10 cellular contexts compared by ENCODE assay signal in genomic region chr16:88651989-88652762, GRCh38. TPM values are rescaled to one million over a fixed set of nuclear protein-coding genes. Genes with fewer than 3 reads are reported as not detected.
DNase-seq lines count a peak whose midpoint lies in the region; ATAC-seq, FAIRE-seq and TF ChIP-seq lines count a peak whose summit lies in the region.
"Had no signal": no experiment of that assay in that cellular context is flagged by ENCODE, and none has a peak within 500 bp of the region (broad histone marks: within the 10 kb centered on the region; RNA-seq: fewer than 3 reads in every experiment).

No MANE protein-coding gene starts in this region.

- H3K14ac ChIP-seq in H1 (ENCODE audit: insufficient read length), result no peak overlapping the region

- 90% methylated on average over 30 of the region's 30 CpGs; no CpG with 5 or more reads in 1 of the 2 experiments for WGBS in H1 (ENCODE audit: extremely low coverage in 1 of 2, insufficient coverage in 1 of 2, insufficient read length in 1 of 2, insufficient replicate concordance in 2 of 2, low coverage in 1 of 2, low lambda C conversion rate in 2 of 2, missing lambda C conversion rate in 1 of 2), 2 experiments

- no peak overlapping the region for H3K23ac ChIP-seq in H1 (ENCODE audit: insufficient read length)

- H4K8ac ChIP-seq in H1 (ENCODE audit: extremely low read depth, insufficient read depth, low read length), result no peak overlapping the region

- no peak overlapping the region for H3K56ac ChIP-seq in H1 (replicated peaks; ENCODE audit: insufficient read length, low read depth, low read length)

- H2BK12ac ChIP-seq in H1 (ENCODE audit: low read depth, low read length), result no peak overlapping the region

- TF ChIP-seq EP300 in H1 (IDR thresholded peaks at IDR 0.05; ENCODE audit: borderline replicate concordance in 1 of 2, low read depth in 2 of 2, low read length in 2 of 2), result no peak

- no peak for TF ChIP-seq CTCF in GM12864 (IDR thresholded peaks at IDR 0.05; ENCODE audit: low read depth, low read length, missing control alignments)
- no peak for TF ChIP-seq CTCF in OCI-LY1 (IDR thresholded peaks at IDR 0.05; ENCODE audit: low read length)
- TF ChIP-seq CTCF in H1 (IDR thresholded peaks at IDR 0.05; ENCODE audit: control extremely low read depth in 1 of 3, insufficient read depth in 1 of 3, low read depth in 1 of 3, low read length in 3 of 3), result no peak
- TF ChIP-seq CTCF in coronary artery (IDR thresholded peaks at IDR 0.05), result no peak

- H3K9me2 ChIP-seq in OCI-LY1 (ENCODE audit: low read depth, low read length), result no peaks in the 10 kb centered on the region

- H2BK120ac ChIP-seq in H1 (replicated peaks; ENCODE audit: low read depth, low read length), result no peak overlapping the region

- H3K23me2 ChIP-seq in H1 (ENCODE audit: low read depth, low read length), result peaks cover 10% of the 10 kb centered on the region; the same call in 1 of the 2 replicates

- H3K4me3 ChIP-seq in GM12864 (ENCODE audit: low read depth, low read length) (peak overlapping the region; percentile 94), OCI-LY1 (ENCODE audit: low read depth, low read length, poor library complexity, severe bottlenecking) (peak overlapping the region; percentile 94), H1 (ENCODE audit: extremely low read depth in 1 of 4, insufficient read depth in 2 of 4, low read depth in 3 of 4, low read length in 4 of 4) (no peak overlapping the region), rectal smooth muscle tissue (ENCODE audit: low read length) (no peak overlapping the region), coronary artery (no peak overlapping the region)

- no peak for DNase-seq in GM12864 (ENCODE audit: low read depth)
- DNase-seq in H1 (ENCODE audit: low read depth in 1 of 2, low spot score in 2 of 2), result no peak
- DNase-seq in iPS-NIHi11 (ENCODE audit: low spot score), result no peak
- DNase-seq in coronary artery (ENCODE audit: low spot score), result no peak
- no peak for DNase-seq in frontal cortex (ENCODE audit: low spot score in 2 of 2)

- no peaks in the 10 kb centered on the region for H3K79me2 ChIP-seq in OCI-LY1 (ENCODE audit: insufficient read depth, low read length)
- H3K79me2 ChIP-seq in H1 (ENCODE audit: control insufficient read depth in 1 of 2, insufficient read depth in 2 of 2, low read length in 2 of 2), result no peaks in the 10 kb centered on the region; a peak in 1 of 4 replicates

- no peak overlapping the region for H2BK15ac ChIP-seq in H1 (ENCODE audit: low read length)

- H3K4me2 ChIP-seq in OCI-LY1 (ENCODE audit: low read length), result peak overlapping the region; percentile 96
- no peak overlapping the region; a peak in 1 of 4 replicates for H3K4me2 ChIP-seq in H1 (ENCODE audit: insufficient read depth in 1 of 2, low read depth in 2 of 2, low read length in 2 of 2)

- FAIRE-seq in H1 (lab: Jason Lieb, UNC), result no peak
- no peak for FAIRE-seq in frontal cortex (lab: Jason Lieb, UNC)

- peaks cover 6% of the 10 kb centered on the region for H3K79me1 ChIP-seq in H1 (ENCODE audit: low read depth, low read length)

- H2BK5ac ChIP-seq in H1 (ENCODE audit: low read depth, low read length), result no peak overlapping the region

- H3K4ac ChIP-seq in H1 (replicated peaks; ENCODE audit: insufficient read length, low read depth, low read length), result no peak overlapping the region

- H3K27ac ChIP-seq in OCI-LY1 (ENCODE audit: low read depth, low read length, poor library complexity, severe bottlenecking) (peak overlapping the region; percentile 95), H1 (ENCODE audit: low read depth, low read length) (no peak overlapping the region), rectal smooth muscle tissue (ENCODE audit: low read depth, low read length) (peak overlapping the region; percentile 20), coronary artery (peak overlapping the region in 1 of 2 donors; percentile 89)

- no peak overlapping the region for H4K91ac ChIP-seq in H1 (replicated peaks; ENCODE audit: insufficient read length, low read length)

- H3K18ac ChIP-seq in H1 (ENCODE audit: extremely low read depth, low read length), result no peak overlapping the region

- no peak overlapping the region for H2AK5ac ChIP-seq in H1 (ENCODE audit: low read depth, low read length)

- peak overlapping the region; percentile 96 for H3K9ac ChIP-seq in OCI-LY1 (ENCODE audit: low read length)
- no peak overlapping the region for H3K9ac ChIP-seq in H1 (replicated peaks in 1 of 4; ENCODE audit: extremely low read depth in 1 of 4, low read depth in 3 of 4, low read length in 3 of 4)
- H3K9ac ChIP-seq in rectal smooth muscle tissue (ENCODE audit: low read length), result no peak overlapping the region

- H3K27me3 ChIP-seq in OCI-LY1 (ENCODE audit: insufficient read depth, low read length) (no peaks in the 10 kb centered on the region), H1 (replicated peaks in 1 of 4; ENCODE audit: control insufficient read depth in 3 of 4, extremely low read depth in 1 of 4, insufficient read depth in 3 of 4, low read length in 3 of 4) (no peaks in the 10 kb centered on the region), rectal smooth muscle tissue (ENCODE audit: control insufficient read depth, insufficient read depth, low read length) (no peaks in the 10 kb centered on the region)

- TF ChIP-seq RAD21 in H1 (IDR thresholded peaks at IDR 0.05 in 1 of 2, conservative IDR thresholded peaks at IDR 0.05 in 1 of 2; ENCODE audit: low read depth in 2 of 2, low read length in 2 of 2), result no peak

- peaks cover 37% of the 10 kb centered on the region for H3K4me1 ChIP-seq in OCI-LY1 (ENCODE audit: insufficient read depth, low read length, severe bottlenecking)
- H3K4me1 ChIP-seq in H1 (replicated peaks in 1 of 4; ENCODE audit: control insufficient read depth in 3 of 4, insufficient read depth in 4 of 4, low read length in 3 of 4), result peaks cover 0 to 11% (median 7%) of the 10 kb centered on the region in 4 experiments; a peak in 5 of 7 replicates
- no peaks in the 10 kb centered on the region for H3K4me1 ChIP-seq in rectal smooth muscle tissue (ENCODE audit: control insufficient read depth, insufficient read depth, low read length)

- no peaks in the 10 kb centered on the region for H3F3A ChIP-seq in OCI-LY1 (ENCODE audit: insufficient read depth, low read length)

- no peak overlapping the region for H4K5ac ChIP-seq in H1 (ENCODE audit: insufficient read length, low read depth, low read length)

- no peak for TF ChIP-seq POLR2A in H1 (IDR thresholded peaks at IDR 0.05; ENCODE audit: control extremely low read depth in 1 of 2, low read depth in 2 of 2, low read length in 2 of 2)

- H2AFZ ChIP-seq in OCI-LY1 (ENCODE audit: low read length), result no peak overlapping the region
- H2AFZ ChIP-seq in H1 (ENCODE audit: low read length), result no peak overlapping the region

- no peak overlapping the region for H2BK20ac ChIP-seq in H1 (ENCODE audit: low read length)

- H3K36me3 ChIP-seq in OCI-LY1 (ENCODE audit: insufficient read depth, low read length) (peaks cover 69% of the 10 kb centered on the region), H1 (ENCODE audit: control insufficient read depth in 2 of 4, insufficient read depth in 4 of 4, low read length in 3 of 4) (peaks cover 3 to 24% (median 4%) of the 10 kb centered on the region in 4 experiments; a peak in 7 of 8 replicates), rectal smooth muscle tissue (ENCODE audit: control insufficient read depth, insufficient read depth, low read length) (no peaks in the 10 kb centered on the region)

- H3K9me3 ChIP-seq in OCI-LY1 (ENCODE audit: low read length), result no peaks in the 10 kb centered on the region
- H3K9me3 ChIP-seq in H1 (ENCODE audit: insufficient read depth in 2 of 2, low read depth in 1 of 2, low read length in 1 of 2), result no peaks in the 10 kb centered on the region

- no peaks in the 10 kb centered on the region for H4K20me1 ChIP-seq in OCI-LY1 (ENCODE audit: insufficient read depth, low read length)
- peaks cover 0 to 29% of the 10 kb centered on the region in 2 experiments for H4K20me1 ChIP-seq in H1 (replicated peaks in 1 of 2; ENCODE audit: control insufficient read depth in 1 of 2, insufficient read depth in 2 of 2, low read length in 2 of 2)

- no peak for ATAC-seq in HG03521 (IDR thresholded peaks at IDR 0.05; ENCODE audit: unreplicated experiment)

- CTCF ChIA-PET in H1 (lab: Charles Lee; ENCODE audit: partially characterized antibody), result interaction anchor here (1.2 to 1.6 kb wide), 2 partner anchors 20 to 83 kb away, joined by 3 read pairs; no protein-coding TSS in a partner anchor

- POLR2A ChIA-PET in H1 (lab: Charles Lee; ENCODE audit: partially characterized antibody), result interaction anchor here (1.7 to 3.7 kb wide), 2 partner anchors 10 to 11 kb away, joined by 5 to 19 read pairs; partner anchors contain the start of gene MVD

RNA-seq across cellular contexts. Expression of gene CYBA, which starts 1.3 kb away (rescaled TPM):
- 136 and 161 TPM in 2 replicates for total RNA-seq in H1 (2021; fragmentation: NEBNext Ultra II Directional; extraction: Animal tissue kit (Norgen Biotek cat#: 25700))
- polyA plus RNA-seq in H1 (2011; rRNA removed), result 254 and 340 TPM in 2 replicates
- 233 TPM for polyA plus RNA-seq in H1 (2011; cell fraction: cytosol; rRNA removed)
- 322 TPM for polyA plus RNA-seq in H1 (2011; cell fraction: nucleus; rRNA removed)
- 69.1 to 193 TPM (median 184 TPM) in 4 replicates for polyA plus RNA-seq in H1 (2012, experiment 1 of 2)
- 245 TPM for polyA plus RNA-seq in H1 (2012, experiment 2 of 2)
- polyA plus RNA-seq in H1 (2013, experiment 1 of 2), result 267 TPM
- polyA plus RNA-seq in H1 (2013, experiment 2 of 2), result 285 TPM
- 41.6 and 53.9 TPM in 2 replicates for polyA minus RNA-seq in H1 (2011; rRNA and poly(A)+ RNA removed)
- 80.0 TPM for polyA minus RNA-seq in H1 (2011; cell fraction: cytosol; rRNA and poly(A)+ RNA removed)
- 68.6 TPM for polyA minus RNA-seq in H1 (2011; cell fraction: nucleus; rRNA and poly(A)+ RNA removed)
- 24.9 TPM for total RNA-seq in frontal cortex

RNA-seq across cellular contexts. Expression of gene MVD, which starts 10.7 kb away (rescaled TPM):
- 77.3 and 80.6 TPM in 2 replicates for total RNA-seq in H1 (2021; fragmentation: NEBNext Ultra II Directional; extraction: Animal tissue kit (Norgen Biotek cat#: 25700))
- 47.2 and 72.1 TPM in 2 replicates for polyA plus RNA-seq in H1 (2011; rRNA removed)
- 74.6 TPM for polyA plus RNA-seq in H1 (2011; cell fraction: cytosol; rRNA removed)
- 130 TPM for polyA plus RNA-seq in H1 (2011; cell fraction: nucleus; rRNA removed)
- 52.7 to 95.2 TPM (median 88.5 TPM) in 4 replicates for polyA plus RNA-seq in H1 (2012, experiment 1 of 2)
- polyA plus RNA-seq in H1 (2012, experiment 2 of 2), result 64.7 TPM
- polyA plus RNA-seq in H1 (2013, experiment 1 of 2), result 71.4 TPM
- 71.3 TPM for polyA plus RNA-seq in H1 (2013, experiment 2 of 2)
- 15.9 and 21.7 TPM in 2 replicates for polyA minus RNA-seq in H1 (2011; rRNA and poly(A)+ RNA removed)
- 39.8 TPM for polyA minus RNA-seq in H1 (2011; cell fraction: cytosol; rRNA and poly(A)+ RNA removed)
- 41.1 TPM for polyA minus RNA-seq in H1 (2011; cell fraction: nucleus; rRNA and poly(A)+ RNA removed)
- total RNA-seq in frontal cortex, result 66.0 TPM

RNA-seq across cellular contexts. Expression of gene IL17C, which starts 13.8 kb away (rescaled TPM):
- 1.1 and 1.4 TPM in 2 replicates for total RNA-seq in H1 (2021; fragmentation: NEBNext Ultra II Directional; extraction: Animal tissue kit (Norgen Biotek cat#: 25700))
- polyA plus RNA-seq in H1 (2011; rRNA removed), result 1.9 and 3.0 TPM in 2 replicates
- polyA plus RNA-seq in H1 (2011; cell fraction: cytosol; rRNA removed), result 1.4 TPM
- polyA plus RNA-seq in H1 (2011; cell fraction: nucleus; rRNA removed), result 4.2 TPM
- 2.1 to 3.1 TPM (median 2.5 TPM) in 4 replicates for polyA plus RNA-seq in H1 (2012, experiment 1 of 2)
- 2.6 TPM for polyA plus RNA-seq in H1 (2012, experiment 2 of 2)
- polyA plus RNA-seq in H1 (2013, experiment 1 of 2), result 3.1 TPM
- polyA plus RNA-seq in H1 (2013, experiment 2 of 2), result 3.4 TPM
- 0.34 and 0.41 TPM in 2 replicates for polyA minus RNA-seq in H1 (2011; rRNA and poly(A)+ RNA removed)
- 1.5 TPM for polyA minus RNA-seq in H1 (2011; cell fraction: cytosol; rRNA and poly(A)+ RNA removed)
- 2.6 TPM for polyA minus RNA-seq in H1 (2011; cell fraction: nucleus; rRNA and poly(A)+ RNA removed)
- total RNA-seq in frontal cortex, result not detected
- total RNA-seq: RPMI7951 had no signal
- polyA plus RNA-seq: neural cell had no signal

RNA-seq across cellular contexts. Expression of gene SNAI3, which starts 34.1 kb away (rescaled TPM):
- total RNA-seq in H1 (2021; fragmentation: NEBNext Ultra II Directional; extraction: Animal tissue kit (Norgen Biotek cat#: 25700)), result 8.5 and 8.7 TPM in 2 replicates
- 13.3 and 15.8 TPM in 2 replicates for polyA plus RNA-seq in H1 (2011; rRNA removed)
- polyA plus RNA-seq in H1 (2011; cell fraction: cytosol; rRNA removed), result 9.4 TPM
- 11.3 TPM for polyA plus RNA-seq in H1 (2011; cell fraction: nucleus; rRNA removed)
- polyA plus RNA-seq in H1 (2012, experiment 1 of 2), result 5.5 to 8.7 TPM (median 8.3 TPM) in 4 replicates
- polyA plus RNA-seq in H1 (2012, experiment 2 of 2), result 9.6 TPM
- 9.0 TPM for polyA plus RNA-seq in H1 (2013, experiment 1 of 2)
- 9.0 TPM for polyA plus RNA-seq in H1 (2013, experiment 2 of 2)
- 4.3 and 5.2 TPM in 2 replicates for polyA minus RNA-seq in H1 (2011; rRNA and poly(A)+ RNA removed)
- polyA minus RNA-seq in H1 (2011; cell fraction: cytosol; rRNA and poly(A)+ RNA removed), result 7.3 TPM
- polyA minus RNA-seq in H1 (2011; cell fraction: nucleus; rRNA and poly(A)+ RNA removed), result 4.7 TPM
- not detected for total RNA-seq in frontal cortex
- total RNA-seq: RPMI7951 had no signal
- polyA plus RNA-seq: neural cell had no signal

RNA-seq across cellular contexts. Expression of gene RNF166, which starts 54.0 kb away (rescaled TPM):
- 28.7 and 31.2 TPM in 2 replicates for total RNA-seq in H1 (2021; fragmentation: NEBNext Ultra II Directional; extraction: Animal tissue kit (Norgen Biotek cat#: 25700))
- polyA plus RNA-seq in H1 (2011; rRNA removed), result 29.8 and 36.6 TPM in 2 replicates
- 33.3 TPM for polyA plus RNA-seq in H1 (2011; cell fraction: cytosol; rRNA removed)
- 86.5 TPM for polyA plus RNA-seq in H1 (2011; cell fraction: nucleus; rRNA removed)
- 11.9 to 24.8 TPM (median 22.4 TPM) in 4 replicates for polyA plus RNA-seq in H1 (2012, experiment 1 of 2)
- 21.8 TPM for polyA plus RNA-seq in H1 (2012, experiment 2 of 2)
- polyA plus RNA-seq in H1 (2013, experiment 1 of 2), result 24.2 TPM
- polyA plus RNA-seq in H1 (2013, experiment 2 of 2), result 22.1 TPM
- polyA minus RNA-seq in H1 (2011; rRNA and poly(A)+ RNA removed), result 11.7 and 12.3 TPM in 2 replicates
- 23.6 TPM for polyA minus RNA-seq in H1 (2011; cell fraction: cytosol; rRNA and poly(A)+ RNA removed)
- 24.6 TPM for polyA minus RNA-seq in H1 (2011; cell fraction: nucleus; rRNA and poly(A)+ RNA removed)
- total RNA-seq in frontal cortex, result 10.2 TPM

Comparison
In these comparisons a context has a peak if more than half of its experiments do, and no peak if none do; other contexts are left out.
1. H3K4me3 ChIP-seq: peak in GM12864 (single experiment) and OCI-LY1 (single experiment); none in H1 (0 of 4), rectal smooth muscle tissue (single experiment) and coronary artery (single experiment).